ENCODE assay signal across 24 cellular contexts in genomic region chr2:223108376-223109100, GRCh38. TPM values are rescaled to one million over a fixed set of nuclear protein-coding genes. Genes with fewer than 3 reads are reported as not detected.
DNase-seq lines count a peak whose midpoint lies in the region; ATAC-seq and TF ChIP-seq lines count a peak whose summit lies in the region.
"Had no signal": no experiment of that assay in that cellular context is flagged by ENCODE, and none has a peak within 500 bp of the region (broad histone marks: within the 10 kb centered on the region; RNA-seq: fewer than 3 reads in every experiment).

No MANE protein-coding gene starts in this region.

- ATAC-seq in stimulated activated naive CD8-positive, alpha-beta T cell treated with anti-CD3 and anti-CD28 coated beads, Interleukin-15, Interleukin-2, amounts not matched to agents 100 U/mL and 50 U/mL, for 24 hours = no peak
- ATAC-seq: Right ventricle myocardium inferior had no signal

- DNase-seq in BJ (ENCODE audit: low read depth) (peak; percentile 61), NOMO-1 treated with dmso at 0.1 percent for 144 hours (lab: John Stamatoyannopoulos, UW; ENCODE audit: unreplicated experiment) (peak; percentile 10), dedifferentiated amniotic fluid mesenchymal stem cell (ENCODE audit: extremely low spot score) (peak; percentile 78), myocyte (ENCODE audit: low read depth) (peak; percentile 36), nephron progenitor cell (no peak), progenitor cell of endocrine pancreas (ENCODE audit: low spot score, unreplicated experiment) (no peak), tibial artery (no peak)
- DNase-seq in stimulated activated naive CD8-positive, alpha-beta T cell treated with anti-CD3 and anti-CD28 coated beads, Interleukin-15, Interleukin-2, amounts not matched to agents 100 U/mL and 50 U/mL, for 24 hours = no peak
- DNase-seq: ACHN; activated naive CD8-positive, alpha-beta T cell treated with anti-CD3 and anti-CD28 coated beads for 36 hours; CD8-positive, alpha-beta memory T cell; DMS79 treated with DMSO at 0.1 percent for 48 hours; heart right ventricle; NCI-H187 treated with DMSO at 0.1 percent for 48 hours; NCI-H446; NK-92 treated with Interleukin-12 subunit alpha and Interleukin-12 subunit beta, amount 100 ng/mL, for 24 hours; stimulated activated naive CD4-positive, alpha-beta T cell treated with Interleukin-2 at 50 U/mL for 16 hours; upper lobe of left lung had no signal

- no peaks in the 10 kb centered on the region for H3K36me3 Mint-ChIP-seq in nephron progenitor cell (ENCODE audit: low read depth)
- no peaks in the 10 kb centered on the region for H3K36me3 Mint-ChIP-seq in progenitor cell of endocrine pancreas (ENCODE audit: insufficient read depth)
- H3K36me3 Mint-ChIP-seq: activated naive CD8-positive, alpha-beta T cell treated with anti-CD3 and anti-CD28 coated beads for 36 hours; CD8-positive, alpha-beta memory T cell had no signal

- TF ChIP-seq CTCF in BJ (IDR thresholded peaks at IDR 0.05; ENCODE audit: insufficient read depth, low read depth, low read length) (no peak), nephron progenitor cell (IDR thresholded peaks at IDR 0.05) (no peak), progenitor cell of endocrine pancreas (IDR thresholded peaks at IDR 0.05; ENCODE audit: unreplicated experiment) (no peak), tibial artery (IDR thresholded peaks at IDR 0.05) (no peak)

- POLR2A ChIA-PET in BJ (lab: Charles Lee) = no interaction called here

- CTCF ChIA-PET in BJ (lab: Yijun Ruan, JAX) = no interaction called here

- H3K4me1 ChIP-seq in tibial artery = no peaks in the 10 kb centered on the region
- H3K4me1 ChIP-seq: heart right ventricle, upper lobe of left lung had no signal

- H3K4me3 Mint-ChIP-seq in nephron progenitor cell = no peak overlapping the region
- no peak overlapping the region for H3K4me3 Mint-ChIP-seq in progenitor cell of endocrine pancreas (ENCODE audit: low read depth)
- H3K4me3 Mint-ChIP-seq: activated naive CD8-positive, alpha-beta T cell treated with anti-CD3 and anti-CD28 coated beads for 36 hours; CD8-positive, alpha-beta memory T cell; neural crest cell; T-helper 1 cell treated with Interleukin-12 subunit alpha and Interleukin-12 subunit beta and Interleukin-4 antibody, amounts not matched to agents 30 μg/mL and 1 μg/mL, for 36 hours had no signal

- H3K27me3 ChIP-seq in BJ (ENCODE audit: control insufficient read depth, insufficient read depth, low read length) (no peaks in the 10 kb centered on the region), tibial artery (no peaks in the 10 kb centered on the region)
- H3K27me3 ChIP-seq: heart right ventricle, upper lobe of left lung had no signal

- H3K27ac Mint-ChIP-seq in nephron progenitor cell (no peak overlapping the region), progenitor cell of endocrine pancreas (no peak overlapping the region)
- H3K27ac Mint-ChIP-seq: activated naive CD8-positive, alpha-beta T cell treated with anti-CD3 and anti-CD28 coated beads for 36 hours; CD8-positive, alpha-beta memory T cell; T-helper 1 cell treated with Interleukin-12 subunit alpha and Interleukin-12 subunit beta and Interleukin-4 antibody, amounts not matched to agents 30 μg/mL and 1 μg/mL, for 36 hours had no signal

- H3K9me3 Mint-ChIP-seq in nephron progenitor cell = peaks cover 8% of the 10 kb centered on the region
- no peaks in the 10 kb centered on the region for H3K9me3 Mint-ChIP-seq in progenitor cell of endocrine pancreas (ENCODE audit: low read depth)
- H3K9me3 Mint-ChIP-seq: activated naive CD8-positive, alpha-beta T cell treated with anti-CD3 and anti-CD28 coated beads for 36 hours; T-helper 1 cell treated with Interleukin-12 subunit alpha and Interleukin-12 subunit beta and Interleukin-4 antibody, amounts not matched to agents 30 μg/mL and 1 μg/mL, for 36 hours had no signal

- H3K36me3 ChIP-seq in BJ (ENCODE audit: control insufficient read depth, insufficient read depth, low read length) (no peaks in the 10 kb centered on the region), tibial artery (no peaks in the 10 kb centered on the region)
- H3K36me3 ChIP-seq: heart right ventricle, upper lobe of left lung had no signal

- no peak overlapping the region for H3K4me3 ChIP-seq in BJ (ENCODE audit: low read depth, low read length)
- H3K4me3 ChIP-seq in tibial artery = no peak overlapping the region
- H3K4me3 ChIP-seq: heart right ventricle, upper lobe of left lung had no signal

- H3K27ac ChIP-seq in tibial artery = no peak overlapping the region
- H3K27ac ChIP-seq: heart right ventricle, upper lobe of left lung had no signal

- H3K4me1 Mint-ChIP-seq in nephron progenitor cell = no peaks in the 10 kb centered on the region
- no peaks in the 10 kb centered on the region for H3K4me1 Mint-ChIP-seq in progenitor cell of endocrine pancreas (ENCODE audit: low read depth)
- H3K4me1 Mint-ChIP-seq: activated naive CD8-positive, alpha-beta T cell treated with anti-CD3 and anti-CD28 coated beads for 36 hours; CD8-positive, alpha-beta memory T cell; neural crest cell had no signal

- H3K27me3 Mint-ChIP-seq in nephron progenitor cell (ENCODE audit: low read depth, poor library complexity) (no peaks in the 10 kb centered on the region), progenitor cell of endocrine pancreas (no peaks in the 10 kb centered on the region)
- H3K27me3 Mint-ChIP-seq: activated naive CD8-positive, alpha-beta T cell treated with anti-CD3 and anti-CD28 coated beads for 36 hours had no signal

- intact Hi-C loops in tibial artery (cut with DNase I; ENCODE audit: low total_unique reads) = no loop called here

- no peaks in the 10 kb centered on the region for H3K9me3 ChIP-seq in tibial artery
- H3K9me3 ChIP-seq: heart right ventricle, upper lobe of left lung had no signal

RNA-seq across cellular contexts. Expression of gene KCNE4, which starts 56.5 kb away (rescaled TPM):
- polyA plus RNA-seq in BJ (2011; rRNA removed) = 16.6 and 18.5 TPM in 2 replicates
- polyA minus RNA-seq in BJ (2011; rRNA and poly(A)+ RNA removed) = 11.1 and 14.0 TPM in 2 replicates
- total RNA-seq in myocyte (27.1 and 27.9 TPM in 2 replicates), progenitor cell of endocrine pancreas (0.60 and 0.72 TPM in 2 replicates)
- polyA plus RNA-seq in myocyte (2012) = 38.1 TPM
- total RNA-seq: activated CD8-positive, alpha-beta memory T cell treated with anti-CD3 and anti-CD28 coated beads for 36 hours; activated naive CD8-positive, alpha-beta T cell treated with anti-CD3 and anti-CD28 coated beads for 36 hours; CD8-positive, alpha-beta memory T cell; dermis microvascular lymphatic vessel endothelial cell; epithelial cell of proximal tubule had no signal
- polyA plus RNA-seq: CD8-positive, alpha-beta memory T cell had no signal

Comparison
In these comparisons a context has a peak if more than half of its experiments do, and no peak if none do; other contexts are left out.
1. DNase-seq: peak in BJ (single experiment), NOMO-1 treated with dmso at 0.1 percent for 144 hours (single experiment), dedifferentiated amniotic fluid mesenchymal stem cell (single experiment) and myocyte (single experiment); none in stimulated activated naive CD8-positive, alpha-beta T cell treated with anti-CD3 and anti-CD28 coated beads, Interleukin-15, Interleukin-2, amounts not matched to agents 100 U/mL and 50 U/mL, for 24 hours (single experiment), nephron progenitor cell (single experiment), progenitor cell of endocrine pancreas (single experiment) and tibial artery (0 of 2).
2. RNA of gene KCNE4, which starts 56.5 kb away (total RNA-seq): 27.1 to 27.9 TPM in myocyte; 0.60 to 0.72 TPM in progenitor cell of endocrine pancreas; every median in the first group is over 10 times any median in the second.